Comparison of ENCODE assay signal across 33 cellular contexts in genomic region chrX:148893395-148893794, GRCh38.
"Had no signal": no experiment of that assay in that cellular context is flagged by ENCODE, and none has a peak within 500 bp of the region (broad histone marks: within the 10 kb centered on the region; RNA-seq: fewer than 3 reads in every experiment).

No MANE protein-coding gene starts in this region.

- H3K9me3 ChIP-seq: adrenal gland, ascending aorta, body of pancreas, breast epithelium had no signal

- DNase-seq: activated effector memory CD4-positive, alpha-beta T cell treated with anti-CD3 and anti-CD28 coated beads, Interleukin-2, amount 50 U/mL, for 16 hours; activated effector memory CD4-positive, alpha-beta T cell treated with Interleukin-2 at 50 U/mL for 16 hours; activated gamma-delta T cell; activated gamma-delta T cell treated with Interleukin-2 at 50 U/mL for 16 hours; activated naive CD4-positive, alpha-beta T cell; activated naive CD4-positive, alpha-beta T cell treated with anti-CD3 and anti-CD28 coated beads for 36 hours; activated naive CD4-positive, alpha-beta T cell treated with anti-CD3 and anti-CD28 coated beads, Interleukin-2, amount 10 ng/mL, durations not matched to agents 7 days and 5 days; activated naive CD4-positive, alpha-beta T cell treated with anti-CD3 and anti-CD28 coated beads, Interleukin-2, amount 50 U/mL, for 16 hours; activated naive CD4-positive, alpha-beta T cell treated with Interleukin-2 at 50 U/mL for 16 hours; activated naive CD8-positive, alpha-beta T cell treated with anti-CD3 and anti-CD28 coated beads for 36 hours; activated naive CD8-positive, alpha-beta T cell treated with anti-CD3 and anti-CD28 coated beads, Interleukin-2, amount 10 ng/mL, durations not matched to agents 7 days and 5 days; activated naive CD8-positive, alpha-beta T cell treated with anti-CD3 and anti-CD28 coated beads, Interleukin-2, amount 50 U/mL, for 24 hours; activated T-cell treated with anti-CD3 and anti-CD28 coated beads, Interleukin-2, amount 50 U/mL, for 1 hour; activated T-cell treated with anti-CD3 and anti-CD28 coated beads, Interleukin-2, amount 50 U/mL, for 24 hours; activated T-cell treated with anti-CD3 and anti-CD28 coated beads, Interleukin-2, amount 50 U/mL, for 4 hours; activated T-cell treated with anti-CD3 and anti-CD28 coated beads, Interleukin-2, amount 50 U/mL, for 48 hours; activated T-cell treated with anti-CD3 and anti-CD28 coated beads, Interleukin-2, amount 50 U/mL, for 72 hours; adrenal gland; amniotic stem cell; amygdala; anterior cingulate cortex; aorta; body of pancreas; brain microvascular endothelial cell; caudate nucleus; central memory CD4-positive, alpha-beta T cell; cerebellar nuclear complex had no signal

- H3K36me3 ChIP-seq: adrenal gland, ascending aorta, brain microvascular endothelial cell, breast epithelium, cardiac muscle cell had no signal

- H3K4me3 ChIP-seq: adrenal gland, ascending aorta, body of pancreas, breast epithelium, cardiac muscle cell had no signal

- ATAC-seq: activated naive CD4-positive, alpha-beta T cell treated with anti-CD3 and anti-CD28 coated beads, Interleukin-2, amount 50 U/mL, for 72 hours; activated naive CD8-positive, alpha-beta T cell treated with anti-CD3 and anti-CD28 coated beads, Interleukin-2, amount 50 U/mL, for 24 hours; activated T-cell treated with anti-CD3 and anti-CD28 coated beads, Interleukin-2, amount 50 U/mL, for 4 hours; activated T-cell treated with anti-CD3 and anti-CD28 coated beads, Interleukin-2, amount 50 U/mL, for 72 hours; activated T-helper 17 cell treated with anti-CD3 and anti-CD28 coated beads, Interleukin-2, amount 50 U/mL, for 72 hours; body of pancreas had no signal

- H3K4me1 ChIP-seq: adrenal gland, ascending aorta, body of pancreas, breast epithelium had no signal

- FAIRE-seq: bronchial epithelial cell had no signal

- H3K27me3 ChIP-seq: adrenal gland, ascending aorta, body of pancreas, brain microvascular endothelial cell, cardiac muscle cell had no signal

- H3K27ac ChIP-seq: adrenal gland, ascending aorta, body of pancreas, brain microvascular endothelial cell, breast epithelium, cardiac muscle cell had no signal
